10 cellular contexts compared by ENCODE assay signal in genomic region chr3:69282191-69282590, GRCh38.
A peak's percentile ranks its signal among the peaks of the same experiment; 100 is the strongest.
DNase-seq lines count a peak whose midpoint lies in the region; ATAC-seq, FAIRE-seq and TF ChIP-seq lines count a peak whose summit lies in the region.
"Had no signal": no experiment of that assay in that cellular context is flagged by ENCODE, and none has a peak within 500 bp of the region (broad histone marks: within the 10 kb centered on the region; RNA-seq: fewer than 3 reads in every experiment).

No MANE protein-coding gene starts in this region.

- H3K27ac ChIP-seq in pancreas: peak overlapping the region in 1 of 4 donors; percentile 9
- H3K27ac ChIP-seq: hepatocyte had no signal

- no peaks in the 10 kb centered on the region for H3K27me3 ChIP-seq in pancreas
- H3K27me3 ChIP-seq: hepatocyte had no signal

- no peak for FAIRE-seq in pancreas (lab: Jason Lieb, UNC)

- intact Hi-C loops in pancreas (cut with DNase I): no loop called here

- H3K9me3 ChIP-seq in pancreas: no peaks in the 10 kb centered on the region

- ATAC-seq in pancreas: peak in 3 of 4 donors; percentile 64 to 73 (median 69)
- no peak for ATAC-seq in HG03342 (IDR thresholded peaks at IDR 0.05; ENCODE audit: unreplicated experiment)

- peaks cover 5% of the 10 kb centered on the region for H3K27me3 Mint-ChIP-seq in stimulated activated naive CD8-positive, alpha-beta T cell treated with anti-CD3 and anti-CD28 coated beads, Interleukin-15, Interleukin-2, amounts not matched to agents 100 ng/mL and 50 ng/mL, for 24 hours

- no peak overlapping the region for H3K4me3 ChIP-seq in pancreas
- H3K4me3 ChIP-seq: hepatocyte had no signal

- peak; percentile 63 for DNase-seq in activated CD4-positive, alpha-beta T cell treated with anti-CD3 and anti-CD28 coated beads for 4 hours
- DNase-seq in activated CD4-positive, alpha-beta T cell treated with anti-CD3 and anti-CD28 coated beads, Interleukin-2, amount 50 U/mL, for 1 hour: no peak
- DNase-seq in activated gamma-delta T cell treated with anti-CD3 and anti-CD28 coated beads, Interleukin-2, amount 50 U/mL, for 16 hours (ENCODE audit: low read depth): peak; percentile 50
- DNase-seq in pancreas (peak in 1 of 6 donors; percentile 19), NCI-H510A treated with DMSO at 0.1 percent for 48 hours (lab: John Stamatoyannopoulos, UW) (no peak), AML-193 (lab: John Stamatoyannopoulos, UW) (no peak)
- DNase-seq: RPMI8226 had no signal

- no peaks in the 10 kb centered on the region for H3K4me1 ChIP-seq in pancreas

- H3K9me3 Mint-ChIP-seq in stimulated activated naive CD8-positive, alpha-beta T cell treated with anti-CD3 and anti-CD28 coated beads, Interleukin-15, Interleukin-2, amounts not matched to agents 100 ng/mL and 50 ng/mL, for 24 hours: no peaks in the 10 kb centered on the region

- H3K36me3 Mint-ChIP-seq in stimulated activated naive CD8-positive, alpha-beta T cell treated with anti-CD3 and anti-CD28 coated beads, Interleukin-15, Interleukin-2, amounts not matched to agents 100 ng/mL and 50 ng/mL, for 24 hours (ENCODE audit: low read depth): no peaks in the 10 kb centered on the region

- no peak for TF ChIP-seq CTCF in pancreas (IDR thresholded peaks at IDR 0.05)

- 19 to 28% methylated on average over 3 of the region's 3 CpGs for WGBS in pancreas, 2 donors

- H3K4me1 Mint-ChIP-seq in stimulated activated naive CD8-positive, alpha-beta T cell treated with anti-CD3 and anti-CD28 coated beads, Interleukin-15, Interleukin-2, amounts not matched to agents 100 ng/mL and 50 ng/mL, for 24 hours (ENCODE audit: low read depth): peaks cover 32% of the 10 kb centered on the region

- H3K36me3 ChIP-seq in pancreas: no peaks in the 10 kb centered on the region

- H3K4me3 Mint-ChIP-seq in stimulated activated naive CD8-positive, alpha-beta T cell treated with anti-CD3 and anti-CD28 coated beads, Interleukin-15, Interleukin-2, amounts not matched to agents 100 ng/mL and 50 ng/mL, for 24 hours: peak overlapping the region; percentile 30

- peak overlapping the region; percentile 83 for H3K27ac Mint-ChIP-seq in stimulated activated naive CD8-positive, alpha-beta T cell treated with anti-CD3 and anti-CD28 coated beads, Interleukin-15, Interleukin-2, amounts not matched to agents 100 ng/mL and 50 ng/mL, for 24 hours

Comparison
In these comparisons a context has a peak if more than half of its experiments do, and no peak if none do; other contexts are left out.
1. DNase-seq: peak in activated CD4-positive, alpha-beta T cell treated with anti-CD3 and anti-CD28 coated beads for 4 hours (2 of 2) and activated gamma-delta T cell treated with anti-CD3 and anti-CD28 coated beads, Interleukin-2, amount 50 U/mL, for 16 hours (single experiment); none in activated CD4-positive, alpha-beta T cell treated with anti-CD3 and anti-CD28 coated beads, Interleukin-2, amount 50 U/mL, for 1 hour (single experiment), NCI-H510A treated with DMSO at 0.1 percent for 48 hours (single experiment) and AML-193 (0 of 2).